In the genomic region with DNA sequence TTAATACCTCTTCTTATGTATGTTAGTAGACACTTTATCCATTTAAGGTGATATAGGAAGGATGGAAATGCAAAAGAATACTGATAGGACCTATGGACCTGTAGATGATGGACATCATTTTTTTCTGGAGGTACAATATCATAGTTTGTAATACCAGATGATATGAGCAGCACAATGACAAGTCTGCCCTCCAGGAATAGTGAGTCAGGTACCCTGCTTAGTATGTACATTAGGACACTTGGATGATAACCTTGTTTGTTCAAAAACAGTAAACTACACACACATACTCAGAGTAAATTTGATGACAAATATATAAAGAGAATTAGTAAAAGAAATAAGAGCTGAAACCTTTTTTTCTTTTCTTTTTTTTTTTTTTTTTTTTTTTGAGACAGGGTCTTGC, we compare ENCODE assay signal across 20 cellular contexts. TPM values are rescaled to one million over a fixed set of nuclear protein-coding genes. Genes with fewer than 3 reads are reported as not detected.
DNase-seq lines count a peak whose midpoint lies in the region; ATAC-seq, FAIRE-seq and TF ChIP-seq lines count a peak whose summit lies in the region.
"Had no signal": no experiment of that assay in that cellular context is flagged by ENCODE, and none has a peak within 500 bp of the region (broad histone marks: within the 10 kb centered on the region; RNA-seq: fewer than 3 reads in every experiment).

No MANE protein-coding gene starts in this region.

- FAIRE-seq in HTR-8/SVneo (lab: Jason Lieb, UNC) (peak; percentile 33), bronchial epithelial cell (lab: Jason Lieb, UNC) (no peak)
- FAIRE-seq: A549, D721Med, GM12891 had no signal

- peak; percentile 26 for ATAC-seq in esophagus mucosa
- ATAC-seq in GM21360 (IDR thresholded peaks at IDR 0.05; ENCODE audit: unreplicated experiment), result no peak
- ATAC-seq: A549; CD8-positive, alpha-beta T cell had no signal

- H3K36me3 ChIP-seq in bronchial epithelial cell (ENCODE audit: control insufficient read depth, insufficient read depth, low read length), result peaks cover 1% of the 10 kb centered on the region

- no peak overlapping the region for H3K4me3 ChIP-seq in bronchial epithelial cell (ENCODE audit: low read depth, low read length)
- H3K4me3 ChIP-seq: A549; BLaER1 treated with 17β-estradiol and CSF1 and Interleukin-3, amounts not matched to agents 10 nM and 100 nM had no signal

- no peak for TF ChIP-seq CTCF in bronchial epithelial cell (IDR thresholded peaks at IDR 0.05; ENCODE audit: insufficient read depth, low read length, severe bottlenecking)

- H3K27me3 ChIP-seq in bronchial epithelial cell (ENCODE audit: control insufficient read depth, insufficient read depth, low read length), result no peaks in the 10 kb centered on the region
- H3K27me3 ChIP-seq: BLaER1 treated with 17β-estradiol and CSF1 and Interleukin-3, amounts not matched to agents 10 nM and 100 nM had no signal

- DNase-seq in DMS53 (lab: John Stamatoyannopoulos, UW) (peak; percentile 37), DMS53 treated with DMSO at 0.1 percent for 48 hours (lab: John Stamatoyannopoulos, UW; ENCODE audit: unreplicated experiment) (no peak), HTR-8/SVneo (ENCODE audit: insufficient read length, low spot score) (no peak), bronchial epithelial cell (ENCODE audit: low read depth) (peak; percentile 52), SHP77 (lab: John Stamatoyannopoulos, UW) (no peak)
- DNase-seq: AML-193; Caco-2; Calu3; CD4-positive, alpha-beta T cell; CD8-positive, alpha-beta T cell; DMS79 treated with DMSO at 0.1 percent for 48 hours; GF-D8 had no signal

RNA-seq across cellular contexts. Expression of a gene that starts 58.7 kb away (rescaled TPM):
- under 0.01 and 0.64 TPM in 2 replicates for total RNA-seq in bronchial epithelial cell
- total RNA-seq in esophagus mucosa, result 2.3 TPM
- total RNA-seq: A172; B cell; Caco-2; CD4-positive, alpha-beta T cell; CD8-positive, alpha-beta T cell had no signal

Comparison
In these comparisons a context has a peak if more than half of its experiments do, and no peak if none do; other contexts are left out.
1. DNase-seq: peak in DMS53 (single experiment) and bronchial epithelial cell (single experiment); none in DMS53 treated with DMSO at 0.1 percent for 48 hours (single experiment), HTR-8/SVneo (single experiment) and SHP77 (0 of 2).